Comparison of ENCODE assay signal across 7 cellular contexts in the genomic region with DNA sequence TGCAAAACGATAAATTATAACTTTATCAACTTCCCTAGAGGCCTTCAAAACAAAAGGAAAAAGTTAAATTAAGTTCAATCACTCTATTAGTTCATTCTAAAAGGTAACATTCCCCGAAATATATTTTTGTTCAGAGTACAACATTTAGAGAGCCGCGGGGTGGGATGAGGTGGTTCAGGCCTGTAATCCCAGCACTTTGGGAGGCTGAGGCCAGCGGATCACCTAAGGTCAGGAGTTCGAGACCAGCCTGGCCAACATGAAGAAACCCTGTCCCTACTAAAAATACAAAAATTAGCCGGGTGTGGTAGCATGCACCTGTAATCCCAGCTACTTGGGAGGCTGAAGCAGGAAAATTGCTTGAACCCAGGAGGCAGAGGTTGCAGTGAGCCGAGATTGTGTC.
DNase-seq lines count a peak whose midpoint lies in the region; ATAC-seq and TF ChIP-seq lines count a peak whose summit lies in the region.
"Not testable (repeated sequence)": the region's sequence is repeated elsewhere in the genome, so short reads cannot be mapped to it uniquely, and the experiment has no call there.

No MANE protein-coding gene starts in this region.

- intact Hi-C loops in CD8-positive, alpha-beta T cell (cut with DNase I, micrococcal nuclease); adrenal gland (cut with DNase I); left ventricle myocardium inferior (cut with micrococcal nuclease): not testable (repeated sequence)
- intact Hi-C loops in naive thymus-derived CD4-positive, alpha-beta T cell (cut with micrococcal nuclease) = loop anchor here in 1 of 2 donors (10.0 kb wide), 1 partner anchor 1250 kb away; no protein-coding TSS in a partner anchor

- not testable (repeated sequence) for TF ChIP-seq CTCF in CD8-positive, alpha-beta T cell (IDR thresholded peaks at IDR 0.05); MM.1S (IDR thresholded peaks at IDR 0.05; ENCODE audit: low read length); adrenal gland (IDR thresholded peaks at IDR 0.05); left ventricle myocardium inferior (IDR thresholded peaks at IDR 0.05; ENCODE audit: borderline replicate concordance)

- H3K9me2 ChIP-seq in MM.1S (replicated peaks; ENCODE audit: insufficient read depth, low read length) = not testable (repeated sequence)

- not testable (repeated sequence) for H3K4me3 Mint-ChIP-seq in CD8-positive, alpha-beta T cell; T-helper 17 cell; stimulated activated naive B cell treated with anti-CD40 and anti-IgM and Interleukin-4, amounts not matched to agents 10 μg/mL and 1 μg/mL and 100 μg/mL, for 72 hours
- peak overlapping the region in 4 of 10 donors; percentile 41 to 76 (median 54) for H3K4me3 Mint-ChIP-seq in naive thymus-derived CD4-positive, alpha-beta T cell

- WGBS in adrenal gland, 4 donors = 66 to 72% (median 70%) methylated on average over 8 of the region's 8 CpGs

- not testable (repeated sequence) for ATAC-seq in CD8-positive, alpha-beta T cell; T-helper 17 cell; naive thymus-derived CD4-positive, alpha-beta T cell; stimulated activated naive B cell treated with anti-CD40 and anti-IgM and Interleukin-4, amounts not matched to agents 10 μg/mL and 1 μg/mL and 100 μg/mL, for 72 hours (replicated peaks)

- H3K9ac ChIP-seq in MM.1S (ENCODE audit: low read length) = peak overlapping the region; percentile 51; the same call in 1 of the 2 replicates

- H3K9me3 Mint-ChIP-seq in CD8-positive, alpha-beta T cell; naive thymus-derived CD4-positive, alpha-beta T cell; stimulated activated naive B cell treated with anti-CD40 and anti-IgM and Interleukin-4, amounts not matched to agents 10 μg/mL and 1 μg/mL and 100 μg/mL, for 72 hours: not testable (repeated sequence)

- peaks cover 50% of the 10 kb centered on the region for H3F3A ChIP-seq in MM.1S (ENCODE audit: insufficient read depth, low read length)

- not testable (repeated sequence) for H3K27me3 ChIP-seq in CD8-positive, alpha-beta T cell (ENCODE audit: insufficient read depth, low read length); MM.1S (replicated peaks; ENCODE audit: insufficient read depth, low read length); adrenal gland; left ventricle myocardium inferior (ENCODE audit: low read depth); naive thymus-derived CD4-positive, alpha-beta T cell (ENCODE audit: control insufficient read depth in 2 of 2, insufficient read depth in 2 of 2, low read length in 2 of 2)

- not testable (repeated sequence) for TF ChIP-seq POLR2A in adrenal gland (IDR thresholded peaks at IDR 0.05)

- H3K36me3 ChIP-seq in CD8-positive, alpha-beta T cell (ENCODE audit: insufficient read depth, low read length); MM.1S (replicated peaks; ENCODE audit: insufficient read depth, low read length); adrenal gland (replicated peaks in 1 of 2); left ventricle myocardium inferior; naive thymus-derived CD4-positive, alpha-beta T cell (ENCODE audit: control insufficient read depth in 2 of 3, insufficient read depth in 3 of 3, low read length in 3 of 3): not testable (repeated sequence)

- peaks cover 52% of the 10 kb centered on the region for H3K4me1 ChIP-seq in CD8-positive, alpha-beta T cell (ENCODE audit: insufficient read depth, low read length)
- peaks cover 39% of the 10 kb centered on the region for H3K4me1 ChIP-seq in MM.1S (ENCODE audit: low read length)
- H3K4me1 ChIP-seq in adrenal gland (replicated peaks in 1 of 2) = peaks cover 41 to 56% of the 10 kb centered on the region in 2 donors
- peaks cover 39% of the 10 kb centered on the region for H3K4me1 ChIP-seq in left ventricle myocardium inferior
- peaks cover 21 to 32% of the 10 kb centered on the region in 2 donors for H3K4me1 ChIP-seq in naive thymus-derived CD4-positive, alpha-beta T cell (ENCODE audit: control insufficient read depth in 2 of 2, insufficient read depth in 2 of 2, low read length in 2 of 2)

- H3K4me3 ChIP-seq in CD8-positive, alpha-beta T cell (ENCODE audit: low read depth, low read length); MM.1S (ENCODE audit: low read length); adrenal gland; left ventricle myocardium inferior; naive thymus-derived CD4-positive, alpha-beta T cell (ENCODE audit: low read length): not testable (repeated sequence)

- H3K4me1 Mint-ChIP-seq in CD8-positive, alpha-beta T cell (ENCODE audit: low read depth) = peaks cover 58% of the 10 kb centered on the region
- peaks cover 34% of the 10 kb centered on the region for H3K4me1 Mint-ChIP-seq in T-helper 17 cell
- H3K4me1 Mint-ChIP-seq in naive thymus-derived CD4-positive, alpha-beta T cell = peaks cover 34 to 65% (median 55%) of the 10 kb centered on the region in 7 donors
- H3K4me1 Mint-ChIP-seq in stimulated activated naive B cell treated with anti-CD40 and anti-IgM and Interleukin-4, amounts not matched to agents 10 μg/mL and 1 μg/mL and 100 μg/mL, for 72 hours = peaks cover 24 to 65% of the 10 kb centered on the region in 2 donors

- CTCF ChIA-PET in CD8-positive, alpha-beta T cell (lab: Charles Lee) = interaction anchor here (1.1 kb wide), 1 partner anchor 75 kb away, joined by 3 read pairs; no protein-coding TSS in a partner anchor
- CTCF ChIA-PET in naive thymus-derived CD4-positive, alpha-beta T cell (lab: Charles Lee) = not testable (repeated sequence)

- H3K27ac Mint-ChIP-seq in CD8-positive, alpha-beta T cell = peak overlapping the region; percentile 52
- peak overlapping the region; percentile 98 for H3K27ac Mint-ChIP-seq in T-helper 17 cell
- peak overlapping the region; percentile 23 to 95 (median 89) for H3K27ac Mint-ChIP-seq in naive thymus-derived CD4-positive, alpha-beta T cell
- H3K27ac Mint-ChIP-seq in stimulated activated naive B cell treated with anti-CD40 and anti-IgM and Interleukin-4, amounts not matched to agents 10 μg/mL and 1 μg/mL and 100 μg/mL, for 72 hours = peak overlapping the region; percentile 71

- POLR2A ChIA-PET in CD8-positive, alpha-beta T cell (lab: Charles Lee) = not testable (repeated sequence)
- POLR2A ChIA-PET in naive thymus-derived CD4-positive, alpha-beta T cell (lab: Charles Lee) = interaction anchor here (1.1 to 11.1 kb wide), 2 partner anchors 9 to 58 kb away, joined by 7 to 125 read pairs; no protein-coding TSS in a partner anchor

- not testable (repeated sequence) for H3K27me3 Mint-ChIP-seq in CD8-positive, alpha-beta T cell (ENCODE audit: low read depth); T-helper 17 cell; naive thymus-derived CD4-positive, alpha-beta T cell; stimulated activated naive B cell treated with anti-CD40 and anti-IgM and Interleukin-4, amounts not matched to agents 10 μg/mL and 1 μg/mL and 100 μg/mL, for 72 hours

- H3K4me2 ChIP-seq in MM.1S (ENCODE audit: low read depth, low read length) = peak overlapping the region; percentile 93; the same call in 1 of the 2 replicates

- not testable (repeated sequence) for DNase-seq in CD8-positive, alpha-beta T cell; MM.1S; T-helper 17 cell; left ventricle myocardium inferior; naive thymus-derived CD4-positive, alpha-beta T cell; stimulated activated naive B cell treated with anti-CD40 and anti-IgM and Interleukin-4, amounts not matched to agents 10 μg/mL and 1 μg/mL and 100 μg/mL, for 72 hours
- DNase-seq in adrenal gland = peak in 2 of 7 donors; percentile 6 to 45

- not testable (repeated sequence) for H3K36me3 Mint-ChIP-seq in CD8-positive, alpha-beta T cell; T-helper 17 cell (ENCODE audit: low read depth); naive thymus-derived CD4-positive, alpha-beta T cell; stimulated activated naive B cell treated with anti-CD40 and anti-IgM and Interleukin-4, amounts not matched to agents 10 μg/mL and 1 μg/mL and 100 μg/mL, for 72 hours

- not testable (repeated sequence) for H3K9me3 ChIP-seq in CD8-positive, alpha-beta T cell (ENCODE audit: low read length); MM.1S (replicated peaks; ENCODE audit: insufficient read depth, low read length); T-helper 17 cell (ENCODE audit: control insufficient read depth, low read length, poor library complexity, severe bottlenecking); adrenal gland (replicated peaks in 1 of 3); left ventricle myocardium inferior (replicated peaks); naive thymus-derived CD4-positive, alpha-beta T cell (ENCODE audit: control insufficient read depth in 2 of 3, low read length in 3 of 3)

- not testable (repeated sequence) for H2AFZ ChIP-seq in MM.1S (ENCODE audit: low read length)

- H3K27ac ChIP-seq in CD8-positive, alpha-beta T cell (ENCODE audit: low read depth, low read length) = not testable (repeated sequence)
- H3K27ac ChIP-seq in MM.1S (ENCODE audit: low read length) (peak overlapping the region; percentile 98; the same call in 1 of the 2 replicates), adrenal gland (peak overlapping the region in 4 of 5 donors; percentile 37 to 69 (median 58)), left ventricle myocardium inferior (replicated peaks) (peak overlapping the region; percentile 64)
- peak overlapping the region; percentile 56 for H3K27ac ChIP-seq in naive thymus-derived CD4-positive, alpha-beta T cell (ENCODE audit: low read depth, low read length)

- H4K20me1 ChIP-seq in MM.1S (ENCODE audit: insufficient read depth, low read length) = not testable (repeated sequence)

- H3K79me2 ChIP-seq in MM.1S (ENCODE audit: low read length) = peaks cover 33% of the 10 kb centered on the region
